ENCODE assay signal across 1 cellular context in genomic region chr19:39083599-39083982, GRCh38.
TF ChIP-seq lines count a peak whose summit lies in the region.

No MANE protein-coding gene starts in this region.

TF ChIP-seq in IMR-90, 13 proteins besides CTCF, POLR2A, EP300 and RAD21 (continued from another document):
- TF ChIP-seq USF2 (IDR thresholded peaks at IDR 0.05; ENCODE audit: low read depth, low read length) (no peak), MAFK (IDR thresholded peaks at IDR 0.05; ENCODE audit: low read depth, low read length) (no peak), BHLHE40 (IDR thresholded peaks at IDR 0.05; ENCODE audit: low read depth, low read length) (no peak), MAZ (IDR thresholded peaks at IDR 0.05; ENCODE audit: borderline replicate concordance, low read depth, low read length) (no peak), ELK1 (IDR thresholded peaks at IDR 0.05; ENCODE audit: borderline replicate concordance, low read depth, low read length) (no peak), CEBPB (IDR thresholded peaks at IDR 0.05; ENCODE audit: low read depth, low read length) (no peak)
